In genomic region chr4:10090467-10091250, GRCh38 we compare ENCODE assay signal across 16 cellular contexts. TPM values are rescaled to one million over a fixed set of nuclear protein-coding genes. Genes with fewer than 3 reads are reported as not detected.
DNase-seq lines count a peak whose midpoint lies in the region; ATAC-seq and TF ChIP-seq lines count a peak whose summit lies in the region.
"Had no signal": no experiment of that assay in that cellular context is flagged by ENCODE, and none has a peak within 500 bp of the region (broad histone marks: within the 10 kb centered on the region; RNA-seq: fewer than 3 reads in every experiment).

No MANE protein-coding gene starts in this region.

- ATAC-seq in effector memory CD8-positive, alpha-beta T cell (replicated peaks) = no peak
- ATAC-seq in GM18519 (IDR thresholded peaks at IDR 0.05; ENCODE audit: low FRiP score, unreplicated experiment) = no peak
- ATAC-seq: PC-3 had no signal

- no peaks in the 10 kb centered on the region for H3K9me3 ChIP-seq in BLaER1
- H3K9me3 ChIP-seq in neuronal stem cell (replicated peaks in 1 of 2; ENCODE audit: control insufficient read depth in 2 of 2, insufficient read depth in 1 of 2, low read depth in 1 of 2, low read length in 2 of 2) = no peaks in the 10 kb centered on the region

- no peak for DNase-seq in HFFc6
- no peak for DNase-seq in effector memory CD8-positive, alpha-beta T cell
- DNase-seq in neuronal stem cell (ENCODE audit: low spot score) = no peak
- DNase-seq in NCI-H1105 treated with DMSO at 0.1 percent for 48 hours (lab: John Stamatoyannopoulos, UW) = no peak
- DNase-seq in stimulated activated CD4-positive, alpha-beta T cell treated with anti-CD3 and anti-CD28 coated beads, Interleukin-4, amount 100 ng/mL, for 24 hours = no peak
- DNase-seq in T-helper 9 cell = no peak
- DNase-seq: activated CD4-positive, alpha-beta T cell treated with anti-CD3 and anti-CD28 coated beads, Interleukin-2, amount 10 ng/mL, durations not matched to agents 7 days and 5 days; IMR-90; NCI-H1092 treated with DMSO at 0.1 percent for 48 hours; NCI-H345; PC-3; T-helper 1 cell had no signal

- H3K14ac ChIP-seq in neuronal stem cell (ENCODE audit: low read length) = no peak overlapping the region

- peaks cover 39% of the 10 kb centered on the region for H3K27me3 Mint-ChIP-seq in HFFc6 (ENCODE audit: insufficient read depth)
- no peaks in the 10 kb centered on the region for H3K27me3 Mint-ChIP-seq in effector memory CD8-positive, alpha-beta T cell
- H3K27me3 Mint-ChIP-seq: activated CD4-positive, alpha-beta T cell treated with anti-CD3 and anti-CD28 coated beads, Interleukin-2, amount 10 ng/mL, durations not matched to agents 7 days and 5 days; B cell had no signal

- no peak for TF ChIP-seq CTCF in HFFc6 (IDR thresholded peaks at IDR 0.05)

- H3K4me2 ChIP-seq in BLaER1 = peak overlapping the region; percentile 97
- H3K4me2 ChIP-seq in neuronal stem cell (ENCODE audit: insufficient read depth, low read length, poor library complexity, severe bottlenecking) = no peak overlapping the region

- H2AK5ac ChIP-seq in neuronal stem cell (ENCODE audit: low read depth, low read length) = no peak overlapping the region

- H3K4me3 Mint-ChIP-seq in HFFc6 = peak overlapping the region; percentile 20; the same call in 1 of the 2 replicates
- no peak overlapping the region for H3K4me3 Mint-ChIP-seq in effector memory CD8-positive, alpha-beta T cell
- H3K4me3 Mint-ChIP-seq: activated CD4-positive, alpha-beta T cell treated with anti-CD3 and anti-CD28 coated beads, Interleukin-2, amount 10 ng/mL, durations not matched to agents 7 days and 5 days; B cell had no signal

- peaks cover 15% of the 10 kb centered on the region for H3K79me1 ChIP-seq in neuronal stem cell (ENCODE audit: low read depth, low read length)

- no peak overlapping the region for H3K18ac ChIP-seq in neuronal stem cell (ENCODE audit: low read length)

- peak overlapping the region; percentile 43; the same call in 1 of the 2 replicates for H3K4me3 ChIP-seq in BLaER1
- H3K4me3 ChIP-seq in neuronal stem cell (ENCODE audit: low read length in 2 of 2) = no peak overlapping the region

- no peak overlapping the region for H2BK120ac ChIP-seq in neuronal stem cell (ENCODE audit: low read depth, low read length)

- no peak overlapping the region for H4K91ac ChIP-seq in neuronal stem cell (ENCODE audit: low read depth, low read length, poor library complexity)

- peak overlapping the region; percentile 38 for H3K23ac ChIP-seq in neuronal stem cell (ENCODE audit: low read depth, low read length, poor library complexity)

- H2BK12ac ChIP-seq in neuronal stem cell (ENCODE audit: low read length) = no peak overlapping the region

- peak overlapping the region; percentile 48 for H3K27ac Mint-ChIP-seq in HFFc6
- H3K27ac Mint-ChIP-seq in effector memory CD8-positive, alpha-beta T cell = peak overlapping the region; percentile 58 to 96
- H3K27ac Mint-ChIP-seq: activated CD4-positive, alpha-beta T cell treated with anti-CD3 and anti-CD28 coated beads, Interleukin-2, amount 10 ng/mL, durations not matched to agents 7 days and 5 days; B cell had no signal

- H3K4me1 ChIP-seq in BLaER1 (peaks cover 72% of the 10 kb centered on the region), neuronal stem cell (ENCODE audit: control insufficient read depth in 2 of 2, insufficient read depth in 1 of 2, low read depth in 1 of 2, low read length in 2 of 2) (peaks cover 0 to 16% of the 10 kb centered on the region in 2 donors)
- H3K4me1 ChIP-seq: parathyroid adenoma had no signal

- H4K20me1 ChIP-seq in BLaER1 = peaks cover 63% of the 10 kb centered on the region

- H3K36me3 ChIP-seq in BLaER1 (peaks cover 69% of the 10 kb centered on the region), neuronal stem cell (replicated peaks in 1 of 2; ENCODE audit: control insufficient read depth in 2 of 2, insufficient read depth in 2 of 2, low read length in 2 of 2) (peaks cover 71 to 100% of the 10 kb centered on the region in 2 donors)

- peaks cover 54% of the 10 kb centered on the region for H3K36me3 Mint-ChIP-seq in HFFc6 (ENCODE audit: low read depth)
- peaks cover 88% of the 10 kb centered on the region for H3K36me3 Mint-ChIP-seq in effector memory CD8-positive, alpha-beta T cell (ENCODE audit: insufficient read depth)

- H3K27ac ChIP-seq in BLaER1 (peak overlapping the region; percentile 98), neuronal stem cell (replicated peaks; ENCODE audit: low read length) (no peak overlapping the region)
- H3K27ac ChIP-seq: parathyroid adenoma had no signal

- H3K27me3 ChIP-seq in BLaER1 (no peaks in the 10 kb centered on the region), neuronal stem cell (ENCODE audit: control insufficient read depth in 3 of 3, insufficient read depth in 3 of 3, low read depth in 1 of 3, low read length in 3 of 3) (no peaks in the 10 kb centered on the region)

- no peak overlapping the region for H3K4ac ChIP-seq in neuronal stem cell (ENCODE audit: low read length)

- H3K9ac ChIP-seq in BLaER1 = peak overlapping the region; percentile 86; the same call in 1 of the 2 replicates
- H3K9ac ChIP-seq in neuronal stem cell (ENCODE audit: low read depth, low read length, poor library complexity) = no peak overlapping the region
- H3K9ac ChIP-seq: parathyroid adenoma had no signal

- no peak overlapping the region for H4K8ac ChIP-seq in neuronal stem cell (ENCODE audit: low read depth, low read length)

- no peak overlapping the region for H2AFZ ChIP-seq in neuronal stem cell (ENCODE audit: low read length)
- H2AFZ ChIP-seq: parathyroid adenoma had no signal

- no peaks in the 10 kb centered on the region for H3K9me3 Mint-ChIP-seq in HFFc6
- H3K9me3 Mint-ChIP-seq in effector memory CD8-positive, alpha-beta T cell = no peaks in the 10 kb centered on the region
- H3K9me3 Mint-ChIP-seq: activated CD4-positive, alpha-beta T cell treated with anti-CD3 and anti-CD28 coated beads, Interleukin-2, amount 10 ng/mL, durations not matched to agents 7 days and 5 days had no signal

- WGBS in neuronal stem cell (ENCODE audit: extremely low coverage in 2 of 2, insufficient read length in 2 of 2, insufficient replicate concordance in 1 of 2), 2 donors = no CpG with 5 or more reads among the region's 21 CpGs

- peaks cover 39% of the 10 kb centered on the region for H3K4me1 Mint-ChIP-seq in HFFc6 (ENCODE audit: low read depth)
- peaks cover 39 to 44% of the 10 kb centered on the region in 2 donors for H3K4me1 Mint-ChIP-seq in effector memory CD8-positive, alpha-beta T cell (ENCODE audit: low read depth in 2 of 2)

- H2BK15ac ChIP-seq in neuronal stem cell (ENCODE audit: low read length) = no peak overlapping the region

- no peak overlapping the region for H2BK5ac ChIP-seq in neuronal stem cell (ENCODE audit: low read length)

RNA-seq across cellular contexts. Expression of gene WDR1, which starts 25.9 kb away (rescaled TPM):
- total RNA-seq in HFFc6 (2021; fragmentation: NEBNext Ultra II Directional; extraction: Animal tissue kit (Norgen Biotek cat#: 25700)) = 100 to 1,000 TPM; 720 to 838 (median 782) TPM
- polyA plus RNA-seq in neuronal stem cell (2013, experiment 1 of 2) = 78.8 TPM
- 78.7 TPM for polyA plus RNA-seq in neuronal stem cell (2013, experiment 2 of 2)
